1 cellular context compared by ENCODE assay signal in genomic region chr19:12696366-12697335, GRCh38.
TF ChIP-seq lines count a peak whose summit lies in the region.

TSS of gene FBXW9 (minus strand) at chr19:12696631. CDS start at chr19:12696581, 50 bp downstream.

TF ChIP-seq in A549, 52 proteins besides CTCF, POLR2A, EP300 and RAD21 (continued from another document):
- TF ChIP-seq HES2 (IDR thresholded peaks at IDR 0.05) (no peak), CBX8 (IDR thresholded peaks at IDR 0.05) (no peak), ZNF302 (CRISPR knock-in tag; IDR thresholded peaks at IDR 0.05) (no peak), NPAS2 (CRISPR knock-in tag; IDR thresholded peaks at IDR 0.05; ENCODE audit: borderline replicate concordance) (no peak), PBX3 (IDR thresholded peaks at IDR 0.05) (no peak), TFCP2L1 (CRISPR knock-in tag; IDR thresholded peaks at IDR 0.05) (no peak), USF2 (IDR thresholded peaks at IDR 0.05) (no peak), SREBF2 (IDR thresholded peaks at IDR 0.05) (no peak), PHF8 (IDR thresholded peaks at IDR 0.05; ENCODE audit: borderline replicate concordance, low read depth) (0 out of 2 replicates have a peak, but pooled peaks have one; percentile 27), RFX5 (IDR thresholded peaks at IDR 0.05) (no peak), JUN (IDR thresholded peaks at IDR 0.05) (peak; percentile 49 to 82; a peak in 3 of 5 replicates), SMC3 (IDR thresholded peaks at IDR 0.05) (no peak), CBX2 (IDR thresholded peaks at IDR 0.05; ENCODE audit: borderline replicate concordance, low read depth) (no peak), MAFK (IDR thresholded peaks at IDR 0.05; ENCODE audit: partially characterized antibody) (no peak), HOXB13 (CRISPR knock-in tag; IDR thresholded peaks at IDR 0.05; ENCODE audit: low read depth) (no peak), MAX (IDR thresholded peaks at IDR 0.05) (peak; percentile 80), TP53 (CRISPR knock-in tag; IDR thresholded peaks at IDR 0.05) (no peak), MAZ (IDR thresholded peaks at IDR 0.05; ENCODE audit: borderline replicate concordance, low read depth, low read length) (no peak), KDM1A (IDR thresholded peaks at IDR 0.05; ENCODE audit: low read depth) (no peak), BHLHE40 (IDR thresholded peaks at IDR 0.05; ENCODE audit: low read depth, low read length) (no peak), RCOR1 (IDR thresholded peaks at IDR 0.05; ENCODE audit: low read depth, low read length) (no peak), ZC3H11A (IDR thresholded peaks at IDR 0.05) (no peak), HOXA7 (CRISPR knock-in tag; IDR thresholded peaks at IDR 0.05) (no peak), NR3C1 (IDR thresholded peaks at IDR 0.05) (no peak), RNF2 (IDR thresholded peaks at IDR 0.05; ENCODE audit: borderline replicate concordance, low read depth) (no peak)
